ENCODE assay signal across 1 cellular context in the genomic region with DNA sequence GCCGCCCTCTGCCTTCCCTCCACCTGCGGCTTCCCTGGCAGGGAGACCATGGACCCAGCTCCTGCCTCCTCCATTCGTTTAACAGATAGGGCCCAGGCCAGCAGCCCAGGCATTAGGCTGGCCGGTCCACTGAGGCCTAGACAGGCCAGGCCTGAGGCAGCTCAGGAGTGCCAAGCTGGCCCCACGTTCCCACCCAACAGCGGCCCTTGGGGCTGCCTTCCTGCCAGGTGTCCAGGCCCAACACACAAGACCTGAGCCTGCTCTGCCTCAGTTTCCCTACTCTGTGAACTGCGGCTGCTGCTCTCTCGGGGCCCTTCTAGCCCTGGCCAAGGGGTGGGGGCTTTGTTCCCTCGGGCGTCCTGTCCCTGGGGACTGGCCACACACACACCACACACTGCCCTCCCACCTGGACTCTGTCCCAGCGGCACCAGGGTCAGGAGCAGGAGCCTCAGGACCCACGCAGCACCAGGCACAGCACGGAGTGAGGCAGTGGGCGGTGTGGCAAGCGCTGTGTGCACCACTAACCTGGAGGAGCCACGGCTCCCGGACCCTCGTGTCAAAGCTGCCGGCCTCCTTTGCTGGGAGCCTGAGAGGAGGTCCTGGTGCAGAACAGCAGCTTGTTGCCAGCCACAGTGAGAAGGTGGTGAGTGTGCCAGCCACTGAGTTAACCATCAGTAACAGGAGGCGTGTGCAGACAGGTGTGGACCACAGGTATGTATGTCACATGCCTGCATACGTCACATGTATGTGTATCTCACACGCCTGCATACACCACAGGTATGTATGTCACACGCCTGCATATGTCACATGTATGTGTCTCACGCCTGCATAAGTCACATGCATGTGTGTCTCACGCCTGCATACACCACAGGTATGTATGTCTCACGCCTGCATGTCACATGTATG.
TF ChIP-seq lines count a peak whose summit lies in the region.

No MANE protein-coding gene starts in this region.

TF ChIP-seq in HepG2, 621 proteins besides CTCF, POLR2A, EP300 and RAD21 (continued from another document):
- TF ChIP-seq HES4 (CRISPR knock-in tag; IDR thresholded peaks at IDR 0.05; ENCODE audit: borderline replicate concordance) = 0 out of 2 replicates have a peak, but pooled peaks have one; percentile 25
- TF ChIP-seq, protein P1, sequence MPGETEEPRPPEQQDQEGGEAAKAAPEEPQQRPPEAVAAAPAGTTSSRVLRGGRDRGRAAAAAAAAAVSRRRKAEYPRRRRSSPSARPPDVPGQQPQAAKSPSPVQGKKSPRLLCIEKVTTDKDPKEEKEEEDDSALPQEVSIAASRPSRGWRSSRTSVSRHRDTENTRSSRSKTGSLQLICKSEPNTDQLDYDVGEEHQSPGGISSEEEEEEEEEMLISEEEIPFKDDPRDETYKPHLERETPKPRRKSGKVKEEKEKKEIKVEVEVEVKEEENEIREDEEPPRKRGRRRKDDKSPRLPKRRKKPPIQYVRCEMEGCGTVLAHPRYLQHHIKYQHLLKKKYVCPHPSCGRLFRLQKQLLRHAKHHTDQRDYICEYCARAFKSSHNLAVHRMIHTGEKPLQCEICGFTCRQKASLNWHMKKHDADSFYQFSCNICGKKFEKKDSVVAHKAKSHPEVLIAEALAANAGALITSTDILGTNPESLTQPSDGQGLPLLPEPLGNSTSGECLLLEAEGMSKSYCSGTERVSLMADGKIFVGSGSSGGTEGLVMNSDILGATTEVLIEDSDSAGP (CRISPR knock-in tag; IDR thresholded peaks at IDR 0.05; ENCODE audit: borderline replicate concordance) = peak; percentile 2; the same call in 1 of the 2 replicates
